ENCODE assay signal across 11 cellular contexts in genomic region chr19:10237702-10238101, GRCh38. TPM values are rescaled to one million over a fixed set of nuclear protein-coding genes. Genes with fewer than 3 reads are reported as not detected.
DNase-seq lines count a peak whose midpoint lies in the region; ATAC-seq and TF ChIP-seq lines count a peak whose summit lies in the region.
"Had no signal": no experiment of that assay in that cellular context is flagged by ENCODE, and none has a peak within 500 bp of the region (broad histone marks: within the 10 kb centered on the region; RNA-seq: fewer than 3 reads in every experiment).

No MANE protein-coding gene starts in this region.

- peak overlapping the region in 3 of 4 donors; percentile 61 to 78 (median 71) for H3K27ac ChIP-seq in gastroesophageal sphincter

- TF ChIP-seq POLR2A in gastroesophageal sphincter (IDR thresholded peaks at IDR 0.05), result no peak

- H3K36me3 ChIP-seq in gastroesophageal sphincter, result no peaks in the 10 kb centered on the region

- WGBS in gastroesophageal sphincter (ENCODE audit: low coverage in 1 of 2), 2 donors, result 57 to 77% methylated on average over 3 to 5 of the region's 6 CpGs

- H3K27me3 Mint-ChIP-seq in stimulated activated naive B cell treated with anti-CD40 and anti-IgM and Interleukin-4, amounts not matched to agents 10 μg/mL and 1 μg/mL and 100 μg/mL, for 72 hours, result no peaks in the 10 kb centered on the region

- peaks cover 0 to 23% (median 0%) of the 10 kb centered on the region in 3 donors for H3K4me1 ChIP-seq in gastroesophageal sphincter

- no peaks in the 10 kb centered on the region for H3K27me3 ChIP-seq in gastroesophageal sphincter

- H3K4me3 ChIP-seq in gastroesophageal sphincter, result no peak overlapping the region

- ATAC-seq in gastroesophageal sphincter, result peak; percentile 28
- no peak for ATAC-seq in stimulated activated naive B cell treated with anti-CD40 and anti-IgM and Interleukin-4, amounts not matched to agents 10 μg/mL and 1 μg/mL and 100 μg/mL, for 72 hours (replicated peaks)
- ATAC-seq in HG03196 (IDR thresholded peaks at IDR 0.05; ENCODE audit: unreplicated experiment), result no peak
- ATAC-seq in GM21717 (IDR thresholded peaks at IDR 0.05; ENCODE audit: unreplicated experiment), result no peak

- H3K9me3 Mint-ChIP-seq in stimulated activated naive B cell treated with anti-CD40 and anti-IgM and Interleukin-4, amounts not matched to agents 10 μg/mL and 1 μg/mL and 100 μg/mL, for 72 hours, result peaks cover 0 to 1% of the 10 kb centered on the region in 2 donors

- no peak for TF ChIP-seq EP300 in gastroesophageal sphincter (IDR thresholded peaks at IDR 0.05)

- DNase-seq in NCI-H510A treated with DMSO at 0.1 percent for 48 hours (lab: John Stamatoyannopoulos, UW) (peak; percentile 27), NCI-H510A (lab: John Stamatoyannopoulos, UW) (no peak), NCI-H2196 (lab: John Stamatoyannopoulos, UW; ENCODE audit: unreplicated experiment) (peak; percentile 43)
- no peak for DNase-seq in stimulated activated naive B cell treated with anti-CD40 and anti-IgM and Interleukin-4, amounts not matched to agents 10 μg/mL and 1 μg/mL and 100 μg/mL, for 72 hours
- no peak for DNase-seq in stimulated activated CD4-positive, alpha-beta T cell treated with anti-CD3 and anti-CD28 coated beads, Interleukin-15, amount 100 ng/mL, for 24 hours
- DNase-seq: effector memory CD4-positive, alpha-beta T cell; midbrain; retina had no signal

- peaks cover 25 to 62% of the 10 kb centered on the region in 2 donors for H3K4me1 Mint-ChIP-seq in stimulated activated naive B cell treated with anti-CD40 and anti-IgM and Interleukin-4, amounts not matched to agents 10 μg/mL and 1 μg/mL and 100 μg/mL, for 72 hours

- H3K27ac Mint-ChIP-seq in stimulated activated naive B cell treated with anti-CD40 and anti-IgM and Interleukin-4, amounts not matched to agents 10 μg/mL and 1 μg/mL and 100 μg/mL, for 72 hours, result peak overlapping the region; percentile 47

- H3K9me3 ChIP-seq in gastroesophageal sphincter, result no peaks in the 10 kb centered on the region

- TF ChIP-seq CTCF in gastroesophageal sphincter (IDR thresholded peaks at IDR 0.05), result no peak

- no peak overlapping the region for H3K4me3 Mint-ChIP-seq in stimulated activated naive B cell treated with anti-CD40 and anti-IgM and Interleukin-4, amounts not matched to agents 10 μg/mL and 1 μg/mL and 100 μg/mL, for 72 hours

- H3K36me3 Mint-ChIP-seq in stimulated activated naive B cell treated with anti-CD40 and anti-IgM and Interleukin-4, amounts not matched to agents 10 μg/mL and 1 μg/mL and 100 μg/mL, for 72 hours, result peaks cover 2 to 8% of the 10 kb centered on the region in 2 donors

RNA-seq across cellular contexts. Expression of gene S1PR2, which starts 6.6 kb away (rescaled TPM):
- 10 to 100 TPM in 3 of 4 donors, 1 to 10 TPM in 1; 7.5 to 24.5 (median 16.7) TPM for total RNA-seq in gastroesophageal sphincter

RNA-seq across cellular contexts. Expression of gene MRPL4, which starts 14.3 kb away (rescaled TPM):
- 10 to 100 TPM; 45.8 to 86.0 (median 51.9) TPM for total RNA-seq in gastroesophageal sphincter

RNA-seq across cellular contexts. Expression of gene ICAM1, which starts 33.2 kb away (rescaled TPM):
- 10 to 100 TPM in 3 of 4 donors, 1 to 10 TPM in 1; 8.8 to 33.0 (median 19.6) TPM for total RNA-seq in gastroesophageal sphincter

RNA-seq across cellular contexts. Expression of gene DNMT1, which starts 42.9 kb away (rescaled TPM):
- 10 to 100 TPM; 28.1 to 50.6 (median 38.1) TPM for total RNA-seq in gastroesophageal sphincter

RNA-seq across cellular contexts. Expression of gene ICAM4, which starts 49.1 kb away (rescaled TPM):
- under 1 TPM in 1 of 4 donors, not detected in 3; 0.47 TPM for total RNA-seq in gastroesophageal sphincter

Comparison
In these comparisons a context has a peak if more than half of its experiments do, and no peak if none do; other contexts are left out.
1. DNase-seq: peak in NCI-H510A treated with DMSO at 0.1 percent for 48 hours (single experiment) and NCI-H2196 (single experiment); none in NCI-H510A (single experiment), stimulated activated naive B cell treated with anti-CD40 and anti-IgM and Interleukin-4, amounts not matched to agents 10 μg/mL and 1 μg/mL and 100 μg/mL, for 72 hours (single experiment) and stimulated activated CD4-positive, alpha-beta T cell treated with anti-CD3 and anti-CD28 coated beads, Interleukin-15, amount 100 ng/mL, for 24 hours (single experiment).